9 cellular contexts compared by ENCODE assay signal in the genomic region with DNA sequence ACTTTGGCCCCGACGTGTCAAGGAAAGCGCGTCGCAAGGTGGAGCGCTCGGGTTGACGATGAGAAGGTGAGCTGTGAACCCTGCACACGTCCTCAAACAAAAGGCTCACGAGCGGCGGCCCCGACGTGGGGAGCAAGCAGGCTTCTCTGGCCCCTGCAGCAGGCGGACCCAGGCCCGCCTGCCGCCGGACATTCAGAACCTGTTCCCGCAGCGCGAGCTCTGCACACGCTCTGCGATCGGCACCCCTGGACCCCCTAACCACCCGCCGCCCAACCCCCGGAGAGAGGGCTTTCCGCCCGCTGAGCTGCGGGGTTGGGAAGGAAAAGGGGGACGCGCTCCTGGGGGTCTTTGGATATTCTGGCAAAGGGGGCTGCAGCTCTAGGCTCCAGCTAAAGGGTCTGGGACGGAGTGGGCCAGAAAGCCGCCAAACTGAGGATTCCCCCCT. TPM values are rescaled to one million over a fixed set of nuclear protein-coding genes. Genes with fewer than 3 reads are reported as not detected.
DNase-seq lines count a peak whose midpoint lies in the region; ATAC-seq and TF ChIP-seq lines count a peak whose summit lies in the region.
"Had no signal": no experiment of that assay in that cellular context is flagged by ENCODE, and none has a peak within 500 bp of the region (broad histone marks: within the 10 kb centered on the region; RNA-seq: fewer than 3 reads in every experiment).

No MANE protein-coding gene starts in this region.

- H3K9me3 Mint-ChIP-seq in GM23338 = no peaks in the 10 kb centered on the region

- H2AFZ ChIP-seq in GM23338 (peak overlapping the region; percentile 98), hepatocyte (peak overlapping the region; percentile 90)

- intact Hi-C loops in sigmoid colon (cut with DNase I) (no loop called here), aorta (cut with DNase I) (no loop called here)

- ATAC-seq in GM23338 (peak; percentile 8), aorta (ENCODE audit: low FRiP score) (no peak)

- H3K9me3 ChIP-seq in hepatocyte (ENCODE audit: low read depth) = no peaks in the 10 kb centered on the region
- no peaks in the 10 kb centered on the region for H3K9me3 ChIP-seq in sigmoid colon
- no peaks in the 10 kb centered on the region for H3K9me3 ChIP-seq in aorta (ENCODE audit: control insufficient read depth, low read length)

- no peaks in the 10 kb centered on the region for H4K20me1 ChIP-seq in GM23338 (replicated peaks; ENCODE audit: insufficient read depth)
- H4K20me1 ChIP-seq in hepatocyte (ENCODE audit: insufficient read depth, poor library complexity, severe bottlenecking) = peaks cover 9% of the 10 kb centered on the region

- no peaks in the 10 kb centered on the region for H3F3A ChIP-seq in GM23338 (replicated peaks; ENCODE audit: low read depth)

- H3K36me3 ChIP-seq in GM23338 (ENCODE audit: insufficient read depth) = no peaks in the 10 kb centered on the region
- H3K36me3 ChIP-seq in hepatocyte (replicated peaks; ENCODE audit: insufficient read depth, low read depth) = no peaks in the 10 kb centered on the region
- H3K36me3 ChIP-seq in sigmoid colon = no peaks in the 10 kb centered on the region
- no peaks in the 10 kb centered on the region for H3K36me3 ChIP-seq in aorta (ENCODE audit: control insufficient read depth in 1 of 2, insufficient read depth in 2 of 2, low read length in 1 of 2)

- H3K4me1 ChIP-seq in GM23338 (ENCODE audit: insufficient read depth) (peaks cover 12% of the 10 kb centered on the region), hepatocyte (ENCODE audit: insufficient read depth) (peaks cover 4% of the 10 kb centered on the region), sigmoid colon (peaks cover 0 to 30% (median 26%) of the 10 kb centered on the region in 4 donors), aorta (ENCODE audit: control insufficient read depth in 1 of 2, insufficient read depth in 2 of 2, low read length in 2 of 2) (no peaks in the 10 kb centered on the region)

- H3K27me3 ChIP-seq in GM23338 (ENCODE audit: insufficient read depth) (peaks cover 68% of the 10 kb centered on the region), hepatocyte (peaks cover 14% of the 10 kb centered on the region), sigmoid colon (peaks cover 15 to 71% (median 51%) of the 10 kb centered on the region in 3 donors), aorta (ENCODE audit: control insufficient read depth in 1 of 2, insufficient read depth in 2 of 2, low read length in 1 of 2) (no peaks in the 10 kb centered on the region)

- H3K79me2 ChIP-seq in GM23338 (replicated peaks; ENCODE audit: insufficient read depth) (no peaks in the 10 kb centered on the region), hepatocyte (peaks cover 36% of the 10 kb centered on the region)

- 1% methylated on average over 17 of the region's 34 CpGs for WGBS in hepatocyte (ENCODE audit: low lambda C conversion rate, missing lambda C conversion rate)
- WGBS in sigmoid colon, 2 donors = 21 to 22% methylated on average over 34 of the region's 34 CpGs
- 2 to 6% methylated on average over 34 of the region's 34 CpGs for WGBS in aorta, 2 donors

- no peak for TF ChIP-seq EP300 in sigmoid colon (IDR thresholded peaks at IDR 0.05)

- peak overlapping the region; percentile 72 for H3K4me3 Mint-ChIP-seq in GM23338

- TF ChIP-seq CTCF in GM23338 (conservative IDR thresholded peaks at IDR 0.05; ENCODE audit: low read depth in 2 of 2) (peak in 1 of 2 experiments; percentile 55; a peak in 2 of 4 replicates), hepatocyte (IDR thresholded peaks at IDR 0.05; ENCODE audit: poor library complexity) (peak; percentile 41), sigmoid colon (IDR thresholded peaks at IDR 0.05) (no peak)

- H3K27ac Mint-ChIP-seq in GM23338 = no peak overlapping the region

- peaks cover 7% of the 10 kb centered on the region; the same call in 2 of the 3 replicates for H3K36me3 Mint-ChIP-seq in GM23338 (ENCODE audit: low read depth)

- H3K4me3 ChIP-seq in GM23338 (peak overlapping the region; percentile 79), hepatocyte (peak overlapping the region; percentile 91), sigmoid colon (peak overlapping the region in 3 of 4 donors; percentile 48 to 59 (median 51)), aorta (ENCODE audit: low read length in 2 of 2) (peak overlapping the region in 1 of 2 donors; percentile 47)

- peak overlapping the region; percentile 98 for H3K4me2 ChIP-seq in GM23338
- peak overlapping the region; percentile 95 for H3K4me2 ChIP-seq in hepatocyte

- H3K4me1 Mint-ChIP-seq in GM23338 = peaks cover 12% of the 10 kb centered on the region; the same call in 2 of the 3 replicates

- H3K9me2 ChIP-seq in GM23338 (ENCODE audit: insufficient read depth) = no peaks in the 10 kb centered on the region
- H3K9me2 ChIP-seq in hepatocyte (replicated peaks; ENCODE audit: insufficient read depth) = no peaks in the 10 kb centered on the region

- peak; percentile 55 for DNase-seq in GM23338 (ENCODE audit: low spot score)
- DNase-seq in amniotic epithelial cell (ENCODE audit: low read depth) = peak; percentile 31
- DNase-seq in hepatocyte (ENCODE audit: low spot score) = peak; percentile 65
- no peak for DNase-seq in sigmoid colon
- no peak for DNase-seq in cerebellum (ENCODE audit: low spot score)
- DNase-seq in aorta = no peak
- DNase-seq in NCI-H2196 (lab: John Stamatoyannopoulos, UW; ENCODE audit: unreplicated experiment) = no peak
- DNase-seq in NCI-H2171 treated with DMSO at 0.1 percent for 48 hours (lab: John Stamatoyannopoulos, UW) = no peak
- DNase-seq: activated CD4-positive, CD25-positive, alpha-beta regulatory T cell had no signal

- H3K27ac ChIP-seq in GM23338 (ENCODE audit: low read depth) = no peak overlapping the region
- H3K27ac ChIP-seq in hepatocyte = peak overlapping the region; percentile 83
- peak overlapping the region in 1 of 4 donors; percentile 78 for H3K27ac ChIP-seq in sigmoid colon
- H3K27ac ChIP-seq in aorta (ENCODE audit: low read depth in 1 of 2, low read length in 2 of 2) = no peak overlapping the region

- H3K27me3 Mint-ChIP-seq in GM23338 (ENCODE audit: insufficient read depth, low read depth, poor library complexity) = peaks cover 23% of the 10 kb centered on the region

- TF ChIP-seq POLR2A in sigmoid colon (IDR thresholded peaks at IDR 0.05) = no peak

TF ChIP-seq in GM23338, 12 proteins besides CTCF, POLR2A, EP300 and RAD21:
- TF ChIP-seq, protein P1, sequence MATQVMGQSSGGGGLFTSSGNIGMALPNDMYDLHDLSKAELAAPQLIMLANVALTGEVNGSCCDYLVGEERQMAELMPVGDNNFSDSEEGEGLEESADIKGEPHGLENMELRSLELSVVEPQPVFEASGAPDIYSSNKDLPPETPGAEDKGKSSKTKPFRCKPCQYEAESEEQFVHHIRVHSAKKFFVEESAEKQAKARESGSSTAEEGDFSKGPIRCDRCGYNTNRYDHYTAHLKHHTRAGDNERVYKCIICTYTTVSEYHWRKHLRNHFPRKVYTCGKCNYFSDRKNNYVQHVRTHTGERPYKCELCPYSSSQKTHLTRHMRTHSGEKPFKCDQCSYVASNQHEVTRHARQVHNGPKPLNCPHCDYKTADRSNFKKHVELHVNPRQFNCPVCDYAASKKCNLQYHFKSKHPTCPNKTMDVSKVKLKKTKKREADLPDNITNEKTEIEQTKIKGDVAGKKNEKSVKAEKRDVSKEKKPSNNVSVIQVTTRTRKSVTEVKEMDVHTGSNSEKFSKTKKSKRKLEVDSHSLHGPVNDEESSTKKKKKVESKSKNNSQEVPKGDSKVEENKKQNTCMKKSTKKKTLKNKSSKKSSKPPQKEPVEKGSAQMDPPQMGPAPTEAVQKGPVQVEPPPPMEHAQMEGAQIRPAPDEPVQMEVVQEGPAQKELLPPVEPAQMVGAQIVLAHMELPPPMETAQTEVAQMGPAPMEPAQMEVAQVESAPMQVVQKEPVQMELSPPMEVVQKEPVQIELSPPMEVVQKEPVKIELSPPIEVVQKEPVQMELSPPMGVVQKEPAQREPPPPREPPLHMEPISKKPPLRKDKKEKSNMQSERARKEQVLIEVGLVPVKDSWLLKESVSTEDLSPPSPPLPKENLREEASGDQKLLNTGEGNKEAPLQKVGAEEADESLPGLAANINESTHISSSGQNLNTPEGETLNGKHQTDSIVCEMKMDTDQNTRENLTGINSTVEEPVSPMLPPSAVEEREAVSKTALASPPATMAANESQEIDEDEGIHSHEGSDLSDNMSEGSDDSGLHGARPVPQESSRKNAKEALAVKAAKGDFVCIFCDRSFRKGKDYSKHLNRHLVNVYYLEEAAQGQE (IDR thresholded peaks at IDR 0.05; ENCODE audit: unreplicated experiment) = no peak
- TF ChIP-seq ZNF114 (CRISPR knock-in tag; IDR thresholded peaks at IDR 0.05) (no peak), POLR2AphosphoS5 (IDR thresholded peaks at IDR 0.05; ENCODE audit: low read depth) (no peak), EZH2phosphoT487 (IDR thresholded peaks at IDR 0.05; ENCODE audit: unreplicated experiment) (no peak), STAT1 (IDR thresholded peaks at IDR 0.05; ENCODE audit: unreplicated experiment) (no peak), ZNF331 (CRISPR knock-in tag; IDR thresholded peaks at IDR 0.05; ENCODE audit: low read depth) (no peak), CREB1 (CRISPR knock-in tag; IDR thresholded peaks at IDR 0.05; ENCODE audit: low read depth) (no peak), EZH2 (IDR thresholded peaks at IDR 0.05; ENCODE audit: low read depth, unreplicated experiment) (no peak), ETS1 (IDR thresholded peaks at IDR 0.05) (no peak)

RNA-seq across cellular contexts. Expression of gene FBN2, which starts 1.2 kb away (rescaled TPM):
- total RNA-seq in GM23338 (2014; rRNA removed; shearing (Covaris generic)) = 13.6 and 18.4 TPM in 2 replicates
- polyA plus RNA-seq in GM23338 (2016; fragmentation: Nextera tagmentation; extraction: Ambion mirVana) (2.6 and 2.8 TPM in 2 replicates), hepatocyte (41.0 and 56.7 TPM in 2 replicates), sigmoid colon (under 1 TPM in 2 of 3 donors, not detected in 1; 0.23 to 0.52 TPM), aorta (under 1 TPM in 1 of 2 donors, not detected in 1; 0.25 TPM)
- total RNA-seq in hepatocyte (108 and 143 TPM in 2 replicates), sigmoid colon (1 to 10 TPM in 1 of 4 donors, under 1 TPM in 3; 0.36 to 2.0 (median 0.52) TPM), cerebellum (20.1 TPM), aorta (1 to 10 TPM in 1 of 2 donors, under 1 TPM in 1; 0.84 to 1.5 TPM)

Comparison
In these comparisons a context has a peak if more than half of its experiments do, and no peak if none do; other contexts are left out.
1. DNase-seq: peak in GM23338 (single experiment), amniotic epithelial cell (single experiment) and hepatocyte (single experiment); none in sigmoid colon (single experiment), cerebellum (single experiment), aorta (0 of 2), NCI-H2196 (single experiment) and NCI-H2171 treated with DMSO at 0.1 percent for 48 hours (single experiment).